In genomic region chr14:61511558-61511924, GRCh38 we compare ENCODE assay signal across 10 cellular contexts.
A peak's percentile ranks its signal among the peaks of the same experiment; 100 is the strongest.
DNase-seq lines count a peak whose midpoint lies in the region; ATAC-seq lines count a peak whose summit lies in the region.
"Had no signal": no experiment of that assay in that cellular context is flagged by ENCODE, and none has a peak within 500 bp of the region (broad histone marks: within the 10 kb centered on the region; RNA-seq: fewer than 3 reads in every experiment).

No MANE protein-coding gene starts in this region.

- intact Hi-C loops in posterior vena cava (cut with DNase I), result no loop called here

- no peaks in the 10 kb centered on the region for H3K9me3 ChIP-seq in muscle layer of duodenum (ENCODE audit: control insufficient read depth in 1 of 2, low read length in 2 of 2)

- POLR2A ChIA-PET in activated naive CD8-positive, alpha-beta T cell treated with anti-CD3 and anti-CD28 coated beads, Interleukin-2, amount 10 ng/mL, durations not matched to agents 7 days and 5 days (lab: Charles Lee), result interaction anchor here (0.6 to 1.4 kb wide), 3 partner anchors 10 to 1875 kb away, joined by 3 to 5 read pairs (median 4); no protein-coding TSS in a partner anchor

- H3K36me3 ChIP-seq in muscle layer of duodenum (ENCODE audit: control insufficient read depth in 1 of 2, insufficient read depth in 2 of 2, low read length in 2 of 2), result no peaks in the 10 kb centered on the region

- peaks cover 59% of the 10 kb centered on the region for H3K36me3 Mint-ChIP-seq in activated naive CD8-positive, alpha-beta T cell treated with anti-CD3 and anti-CD28 coated beads, Interleukin-2, amount 10 ng/mL, durations not matched to agents 7 days and 5 days
- H3K36me3 Mint-ChIP-seq in stimulated activated naive CD8-positive, alpha-beta T cell treated with anti-CD3 and anti-CD28 coated beads, Interleukin-15, Interleukin-2, amounts not matched to agents 100 ng/mL and 50 ng/mL, for 24 hours (ENCODE audit: low read depth), result peaks cover 90% of the 10 kb centered on the region

- DNase-seq in T-helper 2 cell, result peak in 3 of 5 experiments; percentile 23 to 58 (median 47)
- no peak for DNase-seq in activated naive CD8-positive, alpha-beta T cell treated with anti-CD3 and anti-CD28 coated beads, Interleukin-2, amount 10 ng/mL, durations not matched to agents 7 days and 5 days
- no peak for DNase-seq in posterior vena cava (ENCODE audit: low spot score)
- DNase-seq in inferior parietal cortex (ENCODE audit: extremely low spot score), result no peak
- DNase-seq in NCI-H1105 (lab: John Stamatoyannopoulos, UW), result no peak
- DNase-seq in NCI-H524 treated with DMSO at 0.1 percent for 48 hours (lab: John Stamatoyannopoulos, UW), result no peak
- DNase-seq: T1000 had no signal

- peaks cover 68% of the 10 kb centered on the region for H3K4me1 Mint-ChIP-seq in activated naive CD8-positive, alpha-beta T cell treated with anti-CD3 and anti-CD28 coated beads, Interleukin-2, amount 10 ng/mL, durations not matched to agents 7 days and 5 days
- peaks cover 99% of the 10 kb centered on the region for H3K4me1 Mint-ChIP-seq in stimulated activated naive CD8-positive, alpha-beta T cell treated with anti-CD3 and anti-CD28 coated beads, Interleukin-15, Interleukin-2, amounts not matched to agents 100 ng/mL and 50 ng/mL, for 24 hours (ENCODE audit: low read depth)

- H3K9me3 Mint-ChIP-seq in activated naive CD8-positive, alpha-beta T cell treated with anti-CD3 and anti-CD28 coated beads, Interleukin-2, amount 10 ng/mL, durations not matched to agents 7 days and 5 days, result no peaks in the 10 kb centered on the region
- no peaks in the 10 kb centered on the region for H3K9me3 Mint-ChIP-seq in stimulated activated naive CD8-positive, alpha-beta T cell treated with anti-CD3 and anti-CD28 coated beads, Interleukin-15, Interleukin-2, amounts not matched to agents 100 ng/mL and 50 ng/mL, for 24 hours

- ATAC-seq in activated naive CD8-positive, alpha-beta T cell treated with anti-CD3 and anti-CD28 coated beads, Interleukin-2, amount 10 ng/mL, durations not matched to agents 7 days and 5 days (ENCODE audit: low read depth), result peak; percentile 44
- ATAC-seq: K562 had no signal

- peaks cover 0 to 14% of the 10 kb centered on the region in 2 donors for H3K4me1 ChIP-seq in muscle layer of duodenum (ENCODE audit: control insufficient read depth in 1 of 2, insufficient read depth in 2 of 2, low read length in 2 of 2)

- H3K27ac ChIP-seq in muscle layer of duodenum (ENCODE audit: low read length), result peak overlapping the region; percentile 30

- H3K27me3 ChIP-seq in muscle layer of duodenum (ENCODE audit: low read depth, low read length), result no peaks in the 10 kb centered on the region

- H3K27me3 Mint-ChIP-seq in activated naive CD8-positive, alpha-beta T cell treated with anti-CD3 and anti-CD28 coated beads, Interleukin-2, amount 10 ng/mL, durations not matched to agents 7 days and 5 days, result no peaks in the 10 kb centered on the region
- H3K27me3 Mint-ChIP-seq in stimulated activated naive CD8-positive, alpha-beta T cell treated with anti-CD3 and anti-CD28 coated beads, Interleukin-15, Interleukin-2, amounts not matched to agents 100 ng/mL and 50 ng/mL, for 24 hours, result no peaks in the 10 kb centered on the region

- H3K4me3 Mint-ChIP-seq in activated naive CD8-positive, alpha-beta T cell treated with anti-CD3 and anti-CD28 coated beads, Interleukin-2, amount 10 ng/mL, durations not matched to agents 7 days and 5 days, result peak overlapping the region; percentile 23
- peak overlapping the region; percentile 73 for H3K4me3 Mint-ChIP-seq in stimulated activated naive CD8-positive, alpha-beta T cell treated with anti-CD3 and anti-CD28 coated beads, Interleukin-15, Interleukin-2, amounts not matched to agents 100 ng/mL and 50 ng/mL, for 24 hours

- H3K4me3 ChIP-seq in muscle layer of duodenum (ENCODE audit: low read depth in 1 of 2, low read length in 2 of 2), result no peak overlapping the region
- H3K4me3 ChIP-seq: K562 had no signal

- peak overlapping the region; percentile 74 for H3K27ac Mint-ChIP-seq in activated naive CD8-positive, alpha-beta T cell treated with anti-CD3 and anti-CD28 coated beads, Interleukin-2, amount 10 ng/mL, durations not matched to agents 7 days and 5 days
- H3K27ac Mint-ChIP-seq in stimulated activated naive CD8-positive, alpha-beta T cell treated with anti-CD3 and anti-CD28 coated beads, Interleukin-15, Interleukin-2, amounts not matched to agents 100 ng/mL and 50 ng/mL, for 24 hours, result peak overlapping the region; percentile 99

Comparison
In these comparisons a context has a peak if more than half of its experiments do, and no peak if none do; other contexts are left out.
1. DNase-seq: peak in T-helper 2 cell (3 of 5); none in activated naive CD8-positive, alpha-beta T cell treated with anti-CD3 and anti-CD28 coated beads, Interleukin-2, amount 10 ng/mL, durations not matched to agents 7 days and 5 days (single experiment), posterior vena cava (single experiment), inferior parietal cortex (single experiment), NCI-H1105 (single experiment) and NCI-H524 treated with DMSO at 0.1 percent for 48 hours (single experiment).